In genomic region chr14:104765517-104765916, GRCh38 we compare ENCODE assay signal across 25 cellular contexts.
"Had no signal": no experiment of that assay in that cellular context is flagged by ENCODE, and none has a peak within 500 bp of the region (broad histone marks: within the 10 kb centered on the region; RNA-seq: fewer than 3 reads in every experiment).

No MANE protein-coding gene starts in this region.

- H3K9me3 ChIP-seq: gastrocnemius medialis, mucosa of descending colon, neutrophil, pancreas, sigmoid colon, stomach, thyroid gland, uterus had no signal

- H3K4me3 ChIP-seq: gastrocnemius medialis, mucosa of descending colon, pancreas, sigmoid colon, stomach, thyroid gland, uterus had no signal

- H3K9me3 Mint-ChIP-seq: effector memory CD8-positive, alpha-beta T cell; natural killer cell treated with Interleukin-12 subunit alpha and Interleukin-12 subunit beta and Interleukin-15 and Interleukin-18, amount 100 ng/mL, for 72 hours; neural crest cell; stimulated activated effector memory CD8-positive, alpha-beta T cell treated with anti-CD3 and anti-CD28 coated beads, Interleukin-12 subunit alpha, Interleukin-12 subunit beta, amount 100 ng/mL, for 72 hours had no signal

- H3K36me3 ChIP-seq: pancreas, uterus had no signal

- H3K27me3 Mint-ChIP-seq: effector memory CD8-positive, alpha-beta T cell; naive B cell; natural killer cell treated with Interleukin-12 subunit alpha and Interleukin-12 subunit beta and Interleukin-15 and Interleukin-18, amount 100 ng/mL, for 72 hours had no signal

- DNase-seq: cortex of kidney; effector memory CD8-positive, alpha-beta T cell; foreskin fibroblast; gastrocnemius medialis; head of caudate nucleus; kidney; mesenchymal stem cell; mucosa of descending colon; naive B cell; pancreas; sigmoid colon; stimulated activated CD4-positive, alpha-beta T cell treated with anti-CD3 and anti-CD28 coated beads, Interleukin-2, amount 100 ng/mL, for 24 hours; stimulated activated CD4-positive, alpha-beta T cell treated with anti-CD3 and anti-CD28 coated beads, Interleukin-4, amount 100 ng/mL, for 24 hours; stimulated activated naive CD4-positive, alpha-beta T cell treated with Interleukin-2 at 50 U/mL for 16 hours; stomach; thyroid gland; uterus had no signal

- H3K27ac Mint-ChIP-seq: mesothelial cell of epicardium; natural killer cell treated with Interleukin-12 subunit alpha and Interleukin-12 subunit beta and Interleukin-15 and Interleukin-18, amount 100 ng/mL, for 72 hours; stimulated activated effector memory CD8-positive, alpha-beta T cell treated with anti-CD3 and anti-CD28 coated beads, Interleukin-12 subunit alpha, Interleukin-12 subunit beta, amount 100 ng/mL, for 72 hours had no signal

- ATAC-seq: effector memory CD8-positive, alpha-beta T cell; esophagus mucosa; gastrocnemius medialis; left lobe of liver; mucosa of descending colon; natural killer cell treated with Interleukin-12 subunit alpha and Interleukin-12 subunit beta and Interleukin-15 and Interleukin-18, amount 100 ng/mL, for 72 hours; pancreas; stimulated activated effector memory CD8-positive, alpha-beta T cell treated with anti-CD3 and anti-CD28 coated beads, Interleukin-12 subunit alpha, Interleukin-12 subunit beta, amount 100 ng/mL, for 72 hours had no signal

- H3K27ac ChIP-seq: epithelial cell of prostate, gastrocnemius medialis, neutrophil, pancreas, sigmoid colon, stomach, thyroid gland, uterus had no signal

- H3K36me3 Mint-ChIP-seq: natural killer cell treated with Interleukin-12 subunit alpha and Interleukin-12 subunit beta and Interleukin-15 and Interleukin-18, amount 100 ng/mL, for 72 hours had no signal

- H3K27me3 ChIP-seq: gastrocnemius medialis, neutrophil, pancreas, sigmoid colon, stomach, thyroid gland, uterus had no signal

- H3K4me3 Mint-ChIP-seq: effector memory CD8-positive, alpha-beta T cell; mesothelial cell of epicardium; naive B cell; natural killer cell treated with Interleukin-12 subunit alpha and Interleukin-12 subunit beta and Interleukin-15 and Interleukin-18, amount 100 ng/mL, for 72 hours; stimulated activated effector memory CD8-positive, alpha-beta T cell treated with anti-CD3 and anti-CD28 coated beads, Interleukin-12 subunit alpha, Interleukin-12 subunit beta, amount 100 ng/mL, for 72 hours had no signal
